1 cellular context compared by ENCODE assay signal in the genomic region with DNA sequence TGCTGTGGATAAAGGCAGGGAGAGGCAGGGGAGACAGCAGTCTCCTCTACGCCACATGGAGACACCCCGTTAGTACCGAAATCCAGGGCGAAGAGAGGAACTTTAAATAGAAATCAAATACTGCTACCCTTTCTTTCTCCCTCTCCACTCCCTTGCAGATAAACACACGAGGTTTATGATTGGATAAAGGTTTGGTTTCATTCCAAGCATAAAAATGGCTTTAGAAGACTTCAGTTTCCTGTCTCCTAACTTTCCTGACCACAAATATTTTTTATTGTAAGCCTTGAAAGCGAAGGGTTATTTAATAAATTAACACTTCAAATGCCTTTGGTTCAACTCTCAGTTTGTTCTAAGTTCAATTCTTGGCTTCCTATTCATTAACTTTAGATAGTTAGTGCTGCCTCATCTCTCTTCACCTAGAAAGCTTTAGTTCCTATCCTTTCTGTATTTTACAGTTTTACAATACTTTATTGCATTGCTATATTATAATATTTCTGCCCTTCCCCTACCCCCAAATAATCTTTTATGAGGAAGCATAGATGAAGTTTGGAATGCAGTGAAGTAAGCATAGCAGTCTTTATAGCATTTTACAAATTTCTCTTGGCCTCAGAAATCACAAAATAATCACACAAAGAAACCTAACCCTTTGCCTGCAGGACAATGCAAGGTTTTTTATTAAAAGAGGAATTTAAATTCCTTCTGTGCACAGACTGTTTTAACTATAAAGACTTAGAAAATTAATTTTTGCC.
TF ChIP-seq lines count a peak whose summit lies in the region.

No MANE protein-coding gene starts in this region.

TF ChIP-seq in GM23338, 12 proteins besides CTCF, POLR2A, EP300 and RAD21 (continued from another document):
- no peak for TF ChIP-seq ZNF462 (CRISPR knock-in tag; IDR thresholded peaks at IDR 0.05)
- no peak for TF ChIP-seq REST (IDR thresholded peaks at IDR 0.05; ENCODE audit: unreplicated experiment)
- TF ChIP-seq POLR2AphosphoS5 (IDR thresholded peaks at IDR 0.05; ENCODE audit: low read depth) = no peak
- no peak for TF ChIP-seq STAT1 (IDR thresholded peaks at IDR 0.05; ENCODE audit: unreplicated experiment)
- no peak for TF ChIP-seq ZNF114 (CRISPR knock-in tag; IDR thresholded peaks at IDR 0.05)
- TF ChIP-seq EZH2phosphoT487 (IDR thresholded peaks at IDR 0.05; ENCODE audit: unreplicated experiment) = no peak
- TF ChIP-seq CREB1 (CRISPR knock-in tag; IDR thresholded peaks at IDR 0.05; ENCODE audit: low read depth) = no peak
- TF ChIP-seq JUNB (IDR thresholded peaks at IDR 0.05; ENCODE audit: unreplicated experiment) = no peak
TF ChIP-seq in GM23338: peak in this region for 0.
